ENCODE assay signal across 8 cellular contexts in the genomic region with DNA sequence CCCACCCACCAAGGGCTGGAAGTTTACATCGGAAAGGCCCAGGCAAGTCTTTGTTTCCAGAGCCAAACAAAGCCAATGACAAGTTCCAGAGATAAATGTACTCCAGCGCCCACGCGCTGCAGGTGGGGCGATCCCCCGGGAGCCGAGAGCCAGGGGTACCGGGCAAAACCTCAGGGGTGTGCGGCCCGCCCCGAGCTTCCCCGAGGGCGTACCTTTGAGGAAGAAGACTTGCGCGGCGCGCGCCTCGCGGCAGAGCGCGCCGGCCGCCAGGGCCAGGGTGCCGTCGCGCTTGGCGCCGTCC. TPM values are rescaled to one million over a fixed set of nuclear protein-coding genes. Genes with fewer than 3 reads are reported as not detected.
A peak's percentile ranks its signal among the peaks of the same experiment; 100 is the strongest.
DNase-seq lines count a peak whose midpoint lies in the region; ATAC-seq and TF ChIP-seq lines count a peak whose summit lies in the region.

No MANE protein-coding gene starts in this region.

- peak overlapping the region; percentile 100 for H3K27ac Mint-ChIP-seq in effector memory CD8-positive, alpha-beta T cell
- peak overlapping the region; percentile 99 for H3K27ac Mint-ChIP-seq in osteocyte (ENCODE audit: unreplicated experiment)

- H3K4me3 ChIP-seq in GM12875 (ENCODE audit: low read depth, low read length) (peak overlapping the region; percentile 90), Panc1 (ENCODE audit: low read depth in 2 of 2, low read length in 2 of 2) (peak overlapping the region; percentile 78 to 97)

- H3K27me3 ChIP-seq in Panc1 (ENCODE audit: control insufficient read depth, insufficient read depth, low read length): no peaks in the 10 kb centered on the region

- TF ChIP-seq CTCF in GM12875 (IDR thresholded peaks at IDR 0.05; ENCODE audit: borderline replicate concordance, insufficient read depth, low read depth, low read length) (no peak), Panc1 (IDR thresholded peaks at IDR 0.05) (no peak), osteocyte (IDR thresholded peaks at IDR 0.05) (no peak)

- ATAC-seq in Panc1: no peak
- ATAC-seq in effector memory CD8-positive, alpha-beta T cell (replicated peaks): no peak
- ATAC-seq in GM18870 (IDR thresholded peaks at IDR 0.05; ENCODE audit: unreplicated experiment): no peak

- H3K9me3 ChIP-seq in Panc1 (ENCODE audit: control insufficient read depth, insufficient read depth, low read depth, low read length): no peaks in the 10 kb centered on the region

- POLR2A ChIA-PET in Panc1 (lab: Charles Lee): interaction anchor here (1.3 to 1.8 kb wide), 5 partner anchors 9 to 104 kb away, joined by 3 to 6 read pairs (median 4); no protein-coding TSS in a partner anchor

- in situ Hi-C loops in Panc1 (cut with HindIII; ENCODE audit: low pct_unique_long_range_greater_than_20kb, low sequenced_read_pairs): no loop called here

- H3K36me3 ChIP-seq in Panc1 (ENCODE audit: control insufficient read depth, insufficient read depth, low read length): peaks cover 17% of the 10 kb centered on the region

- peak overlapping the region; percentile 94 for H3K27ac ChIP-seq in Panc1 (ENCODE audit: low read length)

- H3K27me3 Mint-ChIP-seq in effector memory CD8-positive, alpha-beta T cell: no peaks in the 10 kb centered on the region
- no peaks in the 10 kb centered on the region for H3K27me3 Mint-ChIP-seq in osteocyte (ENCODE audit: unreplicated experiment)

- no peak for DNase-seq in Panc1 (ENCODE audit: low read depth, low spot score)
- DNase-seq in effector memory CD8-positive, alpha-beta T cell: no peak
- no peak for DNase-seq in osteocyte (ENCODE audit: extremely low spot score, unreplicated experiment)
- DNase-seq in superior temporal gyrus (ENCODE audit: extremely low spot score): no peak
- no peak for DNase-seq in iPS-NIHi11 (ENCODE audit: low spot score)
- DNase-seq in NCI-H2081 (lab: John Stamatoyannopoulos, UW): no peak

- H3K36me3 Mint-ChIP-seq in effector memory CD8-positive, alpha-beta T cell (ENCODE audit: insufficient read depth): peaks cover 83% of the 10 kb centered on the region
- H3K36me3 Mint-ChIP-seq in osteocyte (ENCODE audit: unreplicated experiment): peaks cover 33% of the 10 kb centered on the region

- H3K9me3 Mint-ChIP-seq in effector memory CD8-positive, alpha-beta T cell: no peaks in the 10 kb centered on the region
- H3K9me3 Mint-ChIP-seq in osteocyte (ENCODE audit: unreplicated experiment): no peaks in the 10 kb centered on the region

- peaks cover 68% of the 10 kb centered on the region for H3K4me1 ChIP-seq in Panc1 (ENCODE audit: control insufficient read depth, insufficient read depth, low read length)

- intact Hi-C loops in Panc1 (cut with micrococcal nuclease; ENCODE audit: unreplicated experiment): loop anchor here (2.0 to 10.0 kb wide), 4 partner anchors 54 to 162 kb away; no protein-coding TSS in a partner anchor

- CTCF ChIA-PET in Panc1 (lab: Charles Lee): interaction anchor here (0.6 to 3.1 kb wide), 2 partner anchors 56 to 63 kb away, joined by 4 to 15 read pairs; no protein-coding TSS in a partner anchor

- BruUV-seq in Panc1 (replicated peaks; lab: Mats Ljungman, UMichigan): no TSS peak

- H3K4me1 Mint-ChIP-seq in effector memory CD8-positive, alpha-beta T cell (ENCODE audit: low read depth in 2 of 2): peaks cover 61 to 65% of the 10 kb centered on the region in 2 donors
- H3K4me1 Mint-ChIP-seq in osteocyte (ENCODE audit: unreplicated experiment): peaks cover 73% of the 10 kb centered on the region

- peak overlapping the region; percentile 93 to 97 for H3K4me3 Mint-ChIP-seq in effector memory CD8-positive, alpha-beta T cell
- peak overlapping the region; percentile 93 for H3K4me3 Mint-ChIP-seq in osteocyte (ENCODE audit: unreplicated experiment)

RNA-seq across cellular contexts. Expression of a gene that starts 0.7 kb away (rescaled TPM):
- total RNA-seq in Panc1 (2021; ENCODE audit: unreplicated experiment): 79.9 TPM
- polyA plus RNA-seq in Panc1 (2012; ENCODE audit: insufficient read length): 65.0 TPM
- 201 and 250 TPM in 2 replicates for total RNA-seq in osteocyte
